9 cellular contexts compared by ENCODE assay signal in genomic region chr17:58339775-58340622, GRCh38. TPM values are rescaled to one million over a fixed set of nuclear protein-coding genes. Genes with fewer than 3 reads are reported as not detected.
DNase-seq lines count a peak whose midpoint lies in the region; ATAC-seq and TF ChIP-seq lines count a peak whose summit lies in the region.
"Had no signal": no experiment of that assay in that cellular context is flagged by ENCODE, and none has a peak within 500 bp of the region (broad histone marks: within the 10 kb centered on the region; RNA-seq: fewer than 3 reads in every experiment).

No MANE protein-coding gene starts in this region.

- no peaks in the 10 kb centered on the region for H3K27me3 ChIP-seq in iPS-15b (ENCODE audit: control insufficient read depth, insufficient read depth, low read length)
- H3K27me3 ChIP-seq in stomach, result peaks cover 0 to 12% (median 0%) of the 10 kb centered on the region in 3 donors
- no peaks in the 10 kb centered on the region for H3K27me3 ChIP-seq in prostate gland (replicated peaks; ENCODE audit: insufficient read depth)

- peak overlapping the region; percentile 70 for H3K9ac ChIP-seq in iPS-15b (ENCODE audit: low read depth, low read length)

- H3K9me3 ChIP-seq in iPS-15b (ENCODE audit: control insufficient read depth, insufficient read depth, low read length) (no peaks in the 10 kb centered on the region), stomach (no peaks in the 10 kb centered on the region), prostate gland (no peaks in the 10 kb centered on the region)

- ATAC-seq in GM21619 (IDR thresholded peaks at IDR 0.05; ENCODE audit: unreplicated experiment), result no peak

- intact Hi-C loops in stomach (cut with DNase I; ENCODE audit: low total_unique reads) (no loop called here), prostate gland (cut with DNase I) (no loop called here)

- TF ChIP-seq CTCF in WI38 (IDR thresholded peaks at IDR 0.05; ENCODE audit: low read depth, low read length) (no peak), stomach (IDR thresholded peaks at IDR 0.05) (no peak), prostate gland (IDR thresholded peaks at IDR 0.05) (no peak)

- peak overlapping the region; percentile 59 for H3K4me3 ChIP-seq in WI38 (ENCODE audit: low read depth, low read length)
- peak overlapping the region; percentile 42 for H3K4me3 ChIP-seq in iPS-15b (ENCODE audit: low read depth, low read length)
- peak overlapping the region in 3 of 4 donors; percentile 14 to 22 (median 15) for H3K4me3 ChIP-seq in stomach
- no peak overlapping the region for H3K4me3 ChIP-seq in prostate gland

- 83 to 89% (median 85%) methylated on average over 5 to 7 of the region's 7 CpGs for WGBS in stomach, 5 donors
- WGBS in prostate gland, result 94% methylated on average over 7 of the region's 7 CpGs

- H3K4me1 ChIP-seq in iPS-15b (ENCODE audit: control insufficient read depth, insufficient read depth, low read length) (peaks cover 26% of the 10 kb centered on the region), stomach (peaks cover 10 to 77% (median 39%) of the 10 kb centered on the region in 4 donors), prostate gland (replicated peaks) (no peaks in the 10 kb centered on the region)

- peak; percentile 85 for DNase-seq in activated CD8-positive, alpha-beta memory T cell treated with anti-CD3 and anti-CD28 coated beads for 24 hours
- DNase-seq in activated CD8-positive, alpha-beta memory T cell treated with anti-CD3 and anti-CD28 coated beads, Interleukin-2, amount 50 U/mL, for 4 hours, result no peak
- DNase-seq in stomach, result no peak
- DNase-seq in prostate gland (ENCODE audit: low spot score), result no peak
- no peak for DNase-seq in CD1c-positive myeloid dendritic cell (ENCODE audit: extremely low spot score)
- DNase-seq: dermis blood vessel endothelial cell had no signal

- peak overlapping the region; percentile 60 to 93 (median 87) for H3K27ac ChIP-seq in stomach
- H3K27ac ChIP-seq in prostate gland, result no peak overlapping the region

- H3K36me3 ChIP-seq in iPS-15b (ENCODE audit: control insufficient read depth, insufficient read depth, low read length), result peaks cover 10% of the 10 kb centered on the region
- H3K36me3 ChIP-seq in stomach, result peaks cover 3 to 23% (median 17%) of the 10 kb centered on the region in 4 donors
- peaks cover 0 to 8% of the 10 kb centered on the region in 2 donors for H3K36me3 ChIP-seq in prostate gland

- TF ChIP-seq POLR2A in stomach (IDR thresholded peaks at IDR 0.05), result no peak
- TF ChIP-seq POLR2A in prostate gland (IDR thresholded peaks at IDR 0.05), result no peak

- TF ChIP-seq EP300 in stomach (IDR thresholded peaks at IDR 0.05), result no peak

RNA-seq across cellular contexts. Expression of gene TSPOAP1, which starts 11.4 kb away (rescaled TPM):
- 10 to 100 TPM in 3 of 5 donors, 1 to 10 TPM in 1, not detected in 1; 9.0 to 68.8 (median 16.3) TPM for total RNA-seq in stomach
- 10 to 100 TPM in 1 of 3 donors, 1 to 10 TPM in 2; 6.5 to 26.0 (median 8.9) TPM for polyA plus RNA-seq in stomach
- 10 to 100 TPM; 22.7 to 26.5 TPM for total RNA-seq in prostate gland

RNA-seq across cellular contexts. Expression of gene SUPT4H1, which starts 12.0 kb away (rescaled TPM):
- total RNA-seq in stomach (10 to 100 TPM in 3 of 5 donors, 1 to 10 TPM in 2; 6.7 to 51.1 (median 23.3) TPM), prostate gland (10 to 100 TPM; 44.8 to 70.0 TPM)
- 10 to 100 TPM; 68.9 to 80.9 (median 78.2) TPM for polyA plus RNA-seq in stomach

RNA-seq across cellular contexts. Expression of gene MPO, which starts 59.3 kb away (rescaled TPM):
- total RNA-seq in stomach, result 1 to 10 TPM in 1 of 5 donors, not detected in 4; 7.7 TPM
- under 1 TPM in 2 of 3 donors, not detected in 1; 0.03 to 0.46 TPM for polyA plus RNA-seq in stomach
- total RNA-seq in prostate gland, result under 1 TPM in 1 of 2 donors, not detected in 1; 0.57 TPM
- total RNA-seq: dermis blood vessel endothelial cell had no signal

Comparison
In these comparisons a context has a peak if more than half of its experiments do, and no peak if none do; other contexts are left out.
1. H3K4me3 ChIP-seq: peak in WI38 (single experiment), iPS-15b (single experiment) and stomach (3 of 4); none in prostate gland (0 of 2).
2. H3K27ac ChIP-seq: peak in stomach (5 of 5); none in prostate gland (0 of 2).